16 cellular contexts compared by ENCODE assay signal in genomic region chr1:11787804-11788436, GRCh38. TPM values are rescaled to one million over a fixed set of nuclear protein-coding genes. Genes with fewer than 3 reads are reported as not detected.
DNase-seq lines count a peak whose midpoint lies in the region; ATAC-seq, FAIRE-seq and TF ChIP-seq lines count a peak whose summit lies in the region.
"Had no signal": no experiment of that assay in that cellular context is flagged by ENCODE, and none has a peak within 500 bp of the region (broad histone marks: within the 10 kb centered on the region; RNA-seq: fewer than 3 reads in every experiment).

No MANE protein-coding gene starts in this region.

- H3K27me3 ChIP-seq in fibroblast of lung (ENCODE audit: control insufficient read depth, insufficient read depth, low read length) (no peaks in the 10 kb centered on the region), neuronal stem cell (ENCODE audit: control insufficient read depth in 3 of 3, insufficient read depth in 3 of 3, low read depth in 1 of 3, low read length in 3 of 3) (no peaks in the 10 kb centered on the region), tibial artery (no peaks in the 10 kb centered on the region), pancreas (no peaks in the 10 kb centered on the region)
- H3K27me3 ChIP-seq: SJCRH30 had no signal

- H4K20me1 ChIP-seq in fibroblast of lung (ENCODE audit: control insufficient read depth, extremely low read depth, insufficient read depth, low read length): no peaks in the 10 kb centered on the region

- ATAC-seq in GM18517 (IDR thresholded peaks at IDR 0.05; ENCODE audit: unreplicated experiment) (no peak), pancreas (no peak)

- peak overlapping the region; percentile 88 for H2BK120ac ChIP-seq in neuronal stem cell (ENCODE audit: low read depth, low read length)

- H4K8ac ChIP-seq in neuronal stem cell (ENCODE audit: low read depth, low read length): peak overlapping the region; percentile 43

- TF ChIP-seq CTCF in RWPE1 (conservative IDR thresholded peaks at IDR 0.05; ENCODE audit: low read depth): no peak
- no peak for TF ChIP-seq CTCF in fibroblast of lung (conservative IDR thresholded peaks at IDR 0.05 in 1 of 2, IDR thresholded peaks at IDR 0.05 in 1 of 2; ENCODE audit: low read depth in 1 of 2, low read length in 2 of 2)
- TF ChIP-seq CTCF in tibial artery (IDR thresholded peaks at IDR 0.05): no peak
- no peak for TF ChIP-seq CTCF in pancreas (IDR thresholded peaks at IDR 0.05)

- DNase-seq in RWPE1 (ENCODE audit: low spot score) (no peak), fibroblast of lung (ENCODE audit: low read depth in 2 of 2) (no peak), neuronal stem cell (ENCODE audit: low spot score) (no peak), tibial artery (no peak), NCI-H2029 treated with DMSO at 0.1 percent for 48 hours (lab: John Stamatoyannopoulos, UW) (no peak), pancreas (no peak)
- no peak for DNase-seq in activated T-cell treated with anti-CD3 and anti-CD28 coated beads, Interleukin-2, amount 50 U/mL, for 48 hours
- DNase-seq: activated CD4-positive, alpha-beta T cell treated with anti-CD3 and anti-CD28 coated beads for 4 hours; activated naive CD4-positive, alpha-beta T cell; CD8-positive, alpha-beta memory T cell; effector CD4-positive, alpha-beta T cell; hippocampal formation; NCI-H510A treated with DMSO at 0.1 percent for 48 hours had no signal

- H2AK5ac ChIP-seq in neuronal stem cell (ENCODE audit: low read depth, low read length): peak overlapping the region; percentile 91

- peak overlapping the region; percentile 94 for H3K18ac ChIP-seq in neuronal stem cell (ENCODE audit: low read length)

- peaks cover 2% of the 10 kb centered on the region for H3K79me1 ChIP-seq in neuronal stem cell (ENCODE audit: low read depth, low read length)

- no peak for FAIRE-seq in pancreas (lab: Jason Lieb, UNC)
- FAIRE-seq: H54 had no signal

- H3K23ac ChIP-seq in neuronal stem cell (ENCODE audit: low read depth, low read length, poor library complexity): peak overlapping the region; percentile 0

- peak overlapping the region; percentile 88 for H2BK15ac ChIP-seq in neuronal stem cell (ENCODE audit: low read length)

- peaks cover 37% of the 10 kb centered on the region for H3K4me1 ChIP-seq in fibroblast of lung (ENCODE audit: control insufficient read depth, extremely low read depth, insufficient read depth, low read length)
- H3K4me1 ChIP-seq in neuronal stem cell (ENCODE audit: control insufficient read depth in 2 of 2, insufficient read depth in 1 of 2, low read depth in 1 of 2, low read length in 2 of 2): peaks cover 29 to 35% of the 10 kb centered on the region in 2 donors
- H3K4me1 ChIP-seq in tibial artery: peaks cover 12 to 71% (median 61%) of the 10 kb centered on the region in 4 donors
- peaks cover 7 to 47% (median 10%) of the 10 kb centered on the region in 3 donors for H3K4me1 ChIP-seq in pancreas

- peaks cover 29% of the 10 kb centered on the region for H3K36me3 ChIP-seq in fibroblast of lung (ENCODE audit: control insufficient read depth, insufficient read depth, low read length)
- H3K36me3 ChIP-seq in neuronal stem cell (replicated peaks in 1 of 2; ENCODE audit: control insufficient read depth in 2 of 2, insufficient read depth in 2 of 2, low read length in 2 of 2): peaks cover 5 to 24% of the 10 kb centered on the region in 2 donors
- peaks cover 3 to 23% (median 5%) of the 10 kb centered on the region in 3 donors for H3K36me3 ChIP-seq in tibial artery
- no peaks in the 10 kb centered on the region for H3K36me3 ChIP-seq in pancreas
- H3K36me3 ChIP-seq: SJCRH30 had no signal

- peak overlapping the region; percentile 99 for H2BK12ac ChIP-seq in neuronal stem cell (ENCODE audit: low read length)

- H3K4ac ChIP-seq in neuronal stem cell (ENCODE audit: low read length): peak overlapping the region; percentile 93

- H3K4me3 ChIP-seq in fibroblast of lung (replicated peaks in 1 of 4; ENCODE audit: control extremely low read depth in 1 of 4, insufficient read depth in 1 of 4, low read depth in 3 of 4, low read length in 4 of 4) (no peak overlapping the region), neuronal stem cell (ENCODE audit: low read length in 2 of 2) (no peak overlapping the region), tibial artery (peak overlapping the region in 1 of 2 donors; percentile 10), pancreas (no peak overlapping the region)
- H3K4me3 ChIP-seq: SJCRH30 had no signal

- H2BK5ac ChIP-seq in neuronal stem cell (ENCODE audit: low read length): peak overlapping the region; percentile 69

- H2AFZ ChIP-seq in fibroblast of lung (ENCODE audit: low read length) (no peak overlapping the region), neuronal stem cell (ENCODE audit: low read length) (no peak overlapping the region)

- no peaks in the 10 kb centered on the region for H3K9me3 ChIP-seq in fibroblast of lung (ENCODE audit: control insufficient read depth, insufficient read depth, low read depth, low read length)
- H3K9me3 ChIP-seq in neuronal stem cell (replicated peaks in 1 of 2; ENCODE audit: control insufficient read depth in 2 of 2, insufficient read depth in 1 of 2, low read depth in 1 of 2, low read length in 2 of 2): peaks cover 0 to 2% of the 10 kb centered on the region in 2 donors
- H3K9me3 ChIP-seq in tibial artery: no peaks in the 10 kb centered on the region
- H3K9me3 ChIP-seq in pancreas: no peaks in the 10 kb centered on the region
- H3K9me3 ChIP-seq: SJCRH30 had no signal

- WGBS in neuronal stem cell (ENCODE audit: extremely low coverage in 2 of 2, insufficient read length in 2 of 2, insufficient replicate concordance in 1 of 2), 2 donors: no CpG with 5 or more reads among the region's 14 CpGs
- 78 to 81% methylated on average over 14 of the region's 14 CpGs for WGBS in pancreas, 2 donors

- peak overlapping the region; percentile 97 for H4K91ac ChIP-seq in neuronal stem cell (ENCODE audit: low read depth, low read length, poor library complexity)

- no peaks in the 10 kb centered on the region for H3K79me2 ChIP-seq in fibroblast of lung (ENCODE audit: control insufficient read depth, insufficient read depth, low read length)

- peak overlapping the region; percentile 78 for H3K27ac ChIP-seq in RWPE1
- peak overlapping the region; percentile 62 for H3K27ac ChIP-seq in fibroblast of lung (ENCODE audit: insufficient read depth, low read length)
- H3K27ac ChIP-seq in neuronal stem cell (replicated peaks; ENCODE audit: low read length): peak overlapping the region; percentile 89
- peak overlapping the region; percentile 86 to 91 for H3K27ac ChIP-seq in tibial artery
- peak overlapping the region in 2 of 4 donors; percentile 46 to 55 for H3K27ac ChIP-seq in pancreas
- H3K27ac ChIP-seq: SJCRH30 had no signal

- CTCF ChIA-PET in RWPE1 (lab: Yijun Ruan, JAX): interaction anchor here (0.5 to 1.2 kb wide), 4 partner anchors 14 to 428 kb away, joined by 4 to 5 read pairs (median 4); no protein-coding TSS in a partner anchor

- POLR2A ChIA-PET in RWPE1 (lab: Yijun Ruan, JAX; ENCODE audit: low non-redundant PET): interaction anchor here (0.6 to 1.5 kb wide), 2 partner anchors 14 to 124 kb away, joined by 4 to 6 read pairs; no protein-coding TSS in a partner anchor

- H3K4me2 ChIP-seq in fibroblast of lung (ENCODE audit: extremely low read depth, insufficient read depth, low read length) (peak overlapping the region; percentile 56), neuronal stem cell (ENCODE audit: insufficient read depth, low read length, poor library complexity, severe bottlenecking) (no peak overlapping the region)

- intact Hi-C loops in tibial artery (cut with DNase I; ENCODE audit: low total_unique reads) (loop anchor here (5.0 kb wide), 1 partner anchor 119 kb away; no protein-coding TSS in a partner anchor), pancreas (cut with DNase I) (no loop called here)

- H3K9ac ChIP-seq in fibroblast of lung (ENCODE audit: insufficient read depth, low read length) (peak overlapping the region; percentile 41), neuronal stem cell (ENCODE audit: low read depth, low read length, poor library complexity) (peak overlapping the region; percentile 56)

- peak overlapping the region; percentile 28 for H3K14ac ChIP-seq in neuronal stem cell (ENCODE audit: low read length)

RNA-seq across cellular contexts. Expression of gene MTHFR, which starts 17.8 kb away (rescaled TPM):
- total RNA-seq in fibroblast of lung: 56.5 and 87.4 TPM in 2 replicates
- polyA plus RNA-seq in fibroblast of lung: 13.3 and 16.3 TPM in 2 replicates
- 11.6 and 15.4 TPM in 2 replicates for polyA plus RNA-seq in fibroblast of lung (2012)
- 56.7 and 59.5 TPM in 2 replicates for polyA minus RNA-seq in fibroblast of lung (ENCODE audit: low replicate concordance)
- 7.3 TPM for polyA plus RNA-seq in neuronal stem cell (2013, experiment 1 of 2)
- 7.7 TPM for polyA plus RNA-seq in neuronal stem cell (2013, experiment 2 of 2)
- total RNA-seq in pancreas: 10 to 100 TPM; 12.7 to 18.2 (median 15.6) TPM
- 10 to 100 TPM in 1 of 2 donors, 1 to 10 TPM in 1; 9.6 to 19.1 TPM for polyA plus RNA-seq in pancreas

RNA-seq across cellular contexts. Expression of gene CLCN6, which starts 18.1 kb away (rescaled TPM):
- 10.3 and 19.3 TPM in 2 replicates for total RNA-seq in fibroblast of lung
- 13.8 and 15.3 TPM in 2 replicates for polyA plus RNA-seq in fibroblast of lung
- 11.1 and 12.9 TPM in 2 replicates for polyA plus RNA-seq in fibroblast of lung (2012)
- polyA minus RNA-seq in fibroblast of lung (ENCODE audit: low replicate concordance): 18.6 and 24.6 TPM in 2 replicates
- polyA plus RNA-seq in neuronal stem cell (2013, experiment 1 of 2): 18.0 TPM
- 18.2 TPM for polyA plus RNA-seq in neuronal stem cell (2013, experiment 2 of 2)
- total RNA-seq in pancreas: 10 to 100 TPM in 1 of 6 donors, 1 to 10 TPM in 5; 4.3 to 12.3 (median 6.0) TPM
- 10 to 100 TPM; 13.6 to 16.8 TPM for polyA plus RNA-seq in pancreas

RNA-seq across cellular contexts. Expression of gene C1orf167, which starts 25.9 kb away (rescaled TPM):
- 0.99 and 1.3 TPM in 2 replicates for total RNA-seq in fibroblast of lung
- polyA plus RNA-seq in fibroblast of lung: 0.28 and 0.39 TPM in 2 replicates
- polyA plus RNA-seq in fibroblast of lung (2012): 0.38 and 1.5 TPM in 2 replicates
- 0.47 and 0.48 TPM in 2 replicates for polyA minus RNA-seq in fibroblast of lung (ENCODE audit: low replicate concordance)
- 0.77 TPM for polyA plus RNA-seq in neuronal stem cell (2013, experiment 1 of 2)
- polyA plus RNA-seq in neuronal stem cell (2013, experiment 2 of 2): 0.60 TPM
- total RNA-seq in pancreas: under 1 TPM in 1 of 6 donors, not detected in 5; 0.37 TPM
- polyA plus RNA-seq in pancreas: 1 to 10 TPM in 1 of 2 donors, under 1 TPM in 1; 0.85 to 1.4 TPM
- total RNA-seq: CD8-positive, alpha-beta memory T cell; SJCRH30 had no signal

RNA-seq across cellular contexts. Expression of gene AGTRAP, which starts 52.0 kb away (rescaled TPM):
- total RNA-seq in fibroblast of lung (47.3 and 58.8 TPM in 2 replicates), pancreas (10 to 100 TPM; 16.8 to 28.1 (median 22.0) TPM)
- polyA plus RNA-seq in fibroblast of lung (21.0 and 25.5 TPM in 2 replicates), pancreas (10 to 100 TPM; 28.5 to 38.5 TPM)
- polyA plus RNA-seq in fibroblast of lung (2012): 39.2 and 41.6 TPM in 2 replicates
- 50.2 and 57.2 TPM in 2 replicates for polyA minus RNA-seq in fibroblast of lung (ENCODE audit: low replicate concordance)
- polyA plus RNA-seq in neuronal stem cell (2013, experiment 1 of 2): 40.4 TPM
- 41.2 TPM for polyA plus RNA-seq in neuronal stem cell (2013, experiment 2 of 2)

RNA-seq across cellular contexts. Expression of gene NPPA, which starts 59.7 kb away (rescaled TPM):
- not detected in 2 replicates for total RNA-seq in fibroblast of lung
- not detected in 2 replicates for polyA plus RNA-seq in fibroblast of lung
- 0.17 and 0.25 TPM in 2 replicates for polyA plus RNA-seq in fibroblast of lung (2012)
- polyA minus RNA-seq in fibroblast of lung (ENCODE audit: low replicate concordance): not detected in 2 replicates
- not detected for polyA plus RNA-seq in neuronal stem cell (2013, experiment 1 of 2)
- polyA plus RNA-seq in neuronal stem cell (2013, experiment 2 of 2): not detected
- under 1 TPM in 1 of 6 donors, not detected in 5; 0.24 TPM for total RNA-seq in pancreas
- 1 to 10 TPM in 1 of 2 donors, under 1 TPM in 1; 0.28 to 1.3 TPM for polyA plus RNA-seq in pancreas
- total RNA-seq: CD8-positive, alpha-beta memory T cell had no signal
- polyA plus RNA-seq: CD8-positive, alpha-beta memory T cell had no signal
